Comparison of ENCODE assay signal across 17 cellular contexts in genomic region chr18:37476611-37477295, GRCh38.
DNase-seq lines count a peak whose midpoint lies in the region; ATAC-seq and TF ChIP-seq lines count a peak whose summit lies in the region.
"Had no signal": no experiment of that assay in that cellular context is flagged by ENCODE, and none has a peak within 500 bp of the region (broad histone marks: within the 10 kb centered on the region; RNA-seq: fewer than 3 reads in every experiment).

No MANE protein-coding gene starts in this region.

- 88 to 90% methylated on average over 12 to 22 of the region's 22 CpGs for WGBS in endodermal cell (ENCODE audit: insufficient coverage in 1 of 2, insufficient read length in 1 of 2), 2 experiments
- 62% methylated on average over 22 of the region's 22 CpGs for WGBS in prostate gland

- no peaks in the 10 kb centered on the region for H3K9me3 Mint-ChIP-seq in endodermal cell
- H3K9me3 Mint-ChIP-seq: CD8-positive, alpha-beta T cell; HFFc6 had no signal

- H3K27me3 ChIP-seq in endodermal cell (ENCODE audit: control insufficient read depth, insufficient read depth, low read length, poor library complexity, severe bottlenecking) (no peaks in the 10 kb centered on the region), osteoblast (ENCODE audit: insufficient read depth, low read length) (no peaks in the 10 kb centered on the region), prostate gland (replicated peaks; ENCODE audit: insufficient read depth) (peaks cover 4% of the 10 kb centered on the region)
- H3K27me3 ChIP-seq: BLaER1 had no signal

- no peak overlapping the region for H3K4me2 ChIP-seq in osteoblast (ENCODE audit: insufficient read depth, low read length)
- H3K4me2 ChIP-seq: A549, BLaER1 had no signal

- peaks cover 16% of the 10 kb centered on the region for H3K4me1 Mint-ChIP-seq in endodermal cell

- H3K36me3 Mint-ChIP-seq in endodermal cell (ENCODE audit: low read depth) = no peaks in the 10 kb centered on the region
- H3K36me3 Mint-ChIP-seq: CD8-positive, alpha-beta T cell had no signal

- no peak overlapping the region for H3K9ac ChIP-seq in endodermal cell (ENCODE audit: extremely low read depth, low read length, poor library complexity, severe bottlenecking)
- H3K9ac ChIP-seq: BLaER1 had no signal

- H3K27ac Mint-ChIP-seq in endodermal cell = no peak overlapping the region
- H3K27ac Mint-ChIP-seq: CD8-positive, alpha-beta T cell; HFFc6 had no signal

- intact Hi-C loops in prostate gland (cut with DNase I) = no loop called here

- TF ChIP-seq CTCF in endodermal cell (conservative IDR thresholded peaks at IDR 0.05) = no peak
- TF ChIP-seq CTCF in osteoblast (IDR thresholded peaks at IDR 0.05; ENCODE audit: extremely low read depth, low read depth, low read length) = no peak
- TF ChIP-seq CTCF in prostate gland (IDR thresholded peaks at IDR 0.05) = no peak

- H3K36me3 ChIP-seq in endodermal cell (ENCODE audit: control insufficient read depth, insufficient read depth, low read length) = no peaks in the 10 kb centered on the region
- H3K36me3 ChIP-seq in osteoblast (ENCODE audit: insufficient read depth, low read length) = no peaks in the 10 kb centered on the region
- H3K36me3 ChIP-seq in prostate gland = no peaks in the 10 kb centered on the region
- H3K36me3 ChIP-seq: BLaER1 had no signal

- H3K9me3 ChIP-seq in endodermal cell (ENCODE audit: control insufficient read depth, low read length) (no peaks in the 10 kb centered on the region), osteoblast (ENCODE audit: low read depth, low read length) (no peaks in the 10 kb centered on the region), prostate gland (no peaks in the 10 kb centered on the region)
- H3K9me3 ChIP-seq: A549, BLaER1 had no signal

- peak; percentile 32 for DNase-seq in DMS53 (lab: John Stamatoyannopoulos, UW)
- no peak for DNase-seq in DMS53 treated with DMSO at 0.1 percent for 48 hours (lab: John Stamatoyannopoulos, UW; ENCODE audit: unreplicated experiment)
- DNase-seq in cerebellar cortex (ENCODE audit: low spot score) = peak; percentile 68
- peak; percentile 50 for DNase-seq in endodermal cell
- peak; percentile 37 for DNase-seq in osteoblast (ENCODE audit: insufficient read length, low spot score, missing footprints)
- no peak for DNase-seq in NCI-H2107 (lab: John Stamatoyannopoulos, UW)
- DNase-seq in prostate gland (ENCODE audit: low spot score) = no peak
- DNase-seq: CD8-positive, alpha-beta T cell; DMS 273 treated with DMSO at 0.1 percent for 48 hours; DMS79 treated with DMSO at 0.1 percent for 48 hours had no signal

- H3K79me2 ChIP-seq in osteoblast (ENCODE audit: insufficient read depth, low read length) = no peaks in the 10 kb centered on the region

- H3K4me3 ChIP-seq in endodermal cell (ENCODE audit: low read length) (no peak overlapping the region), osteoblast (ENCODE audit: insufficient read depth, low read length) (no peak overlapping the region), prostate gland (no peak overlapping the region)
- H3K4me3 ChIP-seq: A549, BLaER1, GM12878, K562 had no signal

- no peaks in the 10 kb centered on the region for H4K20me1 ChIP-seq in osteoblast (ENCODE audit: insufficient read depth, low read length)

- no peak overlapping the region for H3K4me3 Mint-ChIP-seq in endodermal cell
- H3K4me3 Mint-ChIP-seq: CD8-positive, alpha-beta T cell; HFFc6 had no signal

- ATAC-seq in HG02798 (IDR thresholded peaks at IDR 0.05; ENCODE audit: poor library complexity, unreplicated experiment) = no peak
- ATAC-seq: CD8-positive, alpha-beta T cell had no signal

- H3K27ac ChIP-seq in endodermal cell (ENCODE audit: low read depth, low read length) (no peak overlapping the region), osteoblast (ENCODE audit: low read depth, low read length) (no peak overlapping the region), prostate gland (no peak overlapping the region)
- H3K27ac ChIP-seq: 22Rv1, A549, BLaER1 had no signal

- no peak for TF ChIP-seq POLR2A in prostate gland (IDR thresholded peaks at IDR 0.05)

- H3K27me3 Mint-ChIP-seq in endodermal cell (ENCODE audit: insufficient read depth) = no peaks in the 10 kb centered on the region

- H3K4me1 ChIP-seq in endodermal cell (ENCODE audit: control insufficient read depth, insufficient read depth, low read length) (no peaks in the 10 kb centered on the region), osteoblast (ENCODE audit: insufficient read depth, low read length) (no peaks in the 10 kb centered on the region), prostate gland (replicated peaks) (no peaks in the 10 kb centered on the region)
- H3K4me1 ChIP-seq: A549, BLaER1 had no signal

- H2AFZ ChIP-seq in osteoblast (ENCODE audit: low read length) = no peak overlapping the region

Comparison
In these comparisons a context has a peak if more than half of its experiments do, and no peak if none do; other contexts are left out.
1. DNase-seq: peak in DMS53 (single experiment), cerebellar cortex (single experiment), endodermal cell (single experiment) and osteoblast (single experiment); none in DMS53 treated with DMSO at 0.1 percent for 48 hours (single experiment), NCI-H2107 (single experiment) and prostate gland (single experiment).